Comparison of ENCODE assay signal across 11 cellular contexts in genomic region chr2:43084699-43085091, GRCh38.
DNase-seq lines count a peak whose midpoint lies in the region; ATAC-seq and TF ChIP-seq lines count a peak whose summit lies in the region.
"Had no signal": no experiment of that assay in that cellular context is flagged by ENCODE, and none has a peak within 500 bp of the region (broad histone marks: within the 10 kb centered on the region; RNA-seq: fewer than 3 reads in every experiment).

No MANE protein-coding gene starts in this region.

- H3K9me3 Mint-ChIP-seq in Calu3 (ENCODE audit: low read depth, unreplicated experiment) = no peaks in the 10 kb centered on the region

- no peak for TF ChIP-seq POLR2A in adrenal gland (IDR thresholded peaks at IDR 0.05)
- no peak for TF ChIP-seq POLR2A in ovary (IDR thresholded peaks at IDR 0.05)

- no peaks in the 10 kb centered on the region for H3K36me3 ChIP-seq in adrenal gland (replicated peaks in 1 of 2)
- H3K36me3 ChIP-seq in ovary = no peaks in the 10 kb centered on the region

- H3K4me1 ChIP-seq in adrenal gland (replicated peaks in 1 of 2) = peaks cover 38 to 54% of the 10 kb centered on the region in 2 donors
- peaks cover 42% of the 10 kb centered on the region for H3K4me1 ChIP-seq in foreskin keratinocyte
- peaks cover 31% of the 10 kb centered on the region for H3K4me1 ChIP-seq in ovary (ENCODE audit: insufficient read depth)

- H3K4me3 ChIP-seq in adrenal gland (no peak overlapping the region), ovary (no peak overlapping the region)

- no peak overlapping the region for H3K27ac Mint-ChIP-seq in Calu3 (ENCODE audit: unreplicated experiment)

- no peak for TF ChIP-seq EP300 in ovary (IDR thresholded peaks at IDR 0.05)

- CTCF ChIA-PET in Calu3 (lab: Charles Lee) = no interaction called here

- DNase-seq in Ammon's horn (ENCODE audit: low spot score) (peak; percentile 25), adrenal gland (peak in 4 of 7 donors; percentile 32 to 76 (median 58)), foreskin keratinocyte (peak in 1 of 2 donors; percentile 67), ovary (peak in 4 of 5 donors; percentile 57 to 72 (median 64)), NCI-H187 treated with DMSO at 0.1 percent for 48 hours (lab: John Stamatoyannopoulos, UW) (no peak), RKO (ENCODE audit: low spot score) (no peak), Calu3 (no peak), inferior parietal cortex (ENCODE audit: extremely low spot score) (no peak)
- DNase-seq: activated T-cell treated with anti-CD3 and anti-CD28 coated beads for 4 hours; CD4-positive, CD25-positive, alpha-beta regulatory T cell; SIG-M5 had no signal

- peaks cover 58% of the 10 kb centered on the region for H3K4me1 Mint-ChIP-seq in Calu3 (ENCODE audit: low read depth, unreplicated experiment)

- no peak for TF ChIP-seq CTCF in adrenal gland (IDR thresholded peaks at IDR 0.05)
- TF ChIP-seq CTCF in foreskin keratinocyte (conservative IDR thresholded peaks at IDR 0.05) = no peak
- no peak for TF ChIP-seq CTCF in ovary (IDR thresholded peaks at IDR 0.05)
- no peak for TF ChIP-seq CTCF in Calu3 (IDR thresholded peaks at IDR 0.05; ENCODE audit: unreplicated experiment)

- peak overlapping the region in 4 of 5 donors; percentile 76 to 91 (median 82) for H3K27ac ChIP-seq in adrenal gland
- peak overlapping the region; percentile 97 for H3K27ac ChIP-seq in foreskin keratinocyte
- peak overlapping the region; percentile 76 to 91 for H3K27ac ChIP-seq in ovary

- H3K9me3 ChIP-seq in adrenal gland (replicated peaks in 1 of 3) = no peaks in the 10 kb centered on the region
- no peaks in the 10 kb centered on the region for H3K9me3 ChIP-seq in ovary

- BruUV-seq in Calu3 (replicated peaks; lab: Mats Ljungman, UMichigan) = no TSS peak

- no peak overlapping the region for H3K4me3 Mint-ChIP-seq in Calu3 (ENCODE audit: low read depth, unreplicated experiment)
- H3K4me3 Mint-ChIP-seq: CD4-positive, CD25-positive, alpha-beta regulatory T cell had no signal

- no peaks in the 10 kb centered on the region for H3K27me3 ChIP-seq in adrenal gland
- no peaks in the 10 kb centered on the region for H3K27me3 ChIP-seq in foreskin keratinocyte
- no peaks in the 10 kb centered on the region for H3K27me3 ChIP-seq in ovary

- no peaks in the 10 kb centered on the region for H3K36me3 Mint-ChIP-seq in Calu3 (ENCODE audit: insufficient read depth, unreplicated experiment)
- H3K36me3 Mint-ChIP-seq: CD4-positive, CD25-positive, alpha-beta regulatory T cell had no signal

- no peaks in the 10 kb centered on the region for H3K27me3 Mint-ChIP-seq in Calu3 (ENCODE audit: unreplicated experiment)
- H3K27me3 Mint-ChIP-seq: CD4-positive, CD25-positive, alpha-beta regulatory T cell had no signal

- 47 to 60% (median 55%) methylated on average over 7 to 8 of the region's 8 CpGs for WGBS in adrenal gland, 4 donors
- WGBS in ovary, 3 donors = 35 to 38% (median 38%) methylated on average over 8 of the region's 8 CpGs

- ATAC-seq in foreskin keratinocyte = no peak

- intact Hi-C loops in adrenal gland (cut with DNase I) (no loop called here), ovary (cut with DNase I) (loop anchor here in 3 of 4 donors (5.0 to 10.0 kb wide), 5 partner anchors 60 to 140 kb away; partner anchors contain the start of gene ZFP36L2 (in 1 of the 3)), Calu3 (cut with micrococcal nuclease; ENCODE audit: unreplicated experiment) (no loop called here)

Comparison
In these comparisons a context has a peak if more than half of its experiments do, and no peak if none do; other contexts are left out.
1. DNase-seq: peak in Ammon's horn (single experiment), adrenal gland (4 of 7) and ovary (4 of 5); none in NCI-H187 treated with DMSO at 0.1 percent for 48 hours (single experiment), RKO (single experiment), Calu3 (single experiment) and inferior parietal cortex (single experiment).
2. intact Hi-C loops: an anchor here in ovary (5.0 to 10.0 kb wide); none called in adrenal gland and Calu3.
3. Peak in every context shown above with its lines, with median percentiles within 50 percentile points of each other: H3K27ac ChIP-seq.